In the genomic region with DNA sequence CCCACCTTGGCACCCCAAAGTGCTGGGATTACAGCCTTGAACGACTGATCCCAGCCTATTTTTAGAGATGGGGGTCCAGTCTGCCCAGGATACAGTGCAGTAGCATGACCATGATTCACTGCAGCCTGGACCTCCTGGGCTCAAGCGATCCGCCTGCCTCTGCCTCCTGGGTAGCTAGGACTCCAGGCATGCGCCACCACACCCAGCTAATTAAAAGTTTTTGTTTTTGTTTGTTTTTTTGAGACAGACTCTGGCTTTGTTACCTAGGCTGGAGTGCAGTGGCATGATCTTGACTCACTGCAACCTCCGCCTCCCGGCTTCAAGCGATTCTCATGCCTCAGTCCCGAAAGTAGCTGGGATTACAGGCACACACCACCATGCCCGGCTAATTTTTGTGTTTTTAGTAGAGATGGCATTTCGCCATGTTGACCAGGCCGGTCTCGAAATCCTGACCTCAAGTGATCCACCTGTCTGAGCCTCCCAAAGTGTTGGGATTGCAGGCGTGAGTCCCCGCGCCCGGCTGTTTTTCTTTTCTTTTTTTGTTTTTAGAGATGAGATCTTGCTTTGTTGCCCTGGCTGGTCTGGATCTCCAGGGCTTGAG, we compare ENCODE assay signal across 1 cellular context.
TF ChIP-seq lines count a peak whose summit lies in the region.

No MANE protein-coding gene starts in this region.

TF ChIP-seq in HepG2, 621 proteins besides CTCF, POLR2A, EP300 and RAD21:
- TF ChIP-seq, protein P1, sequence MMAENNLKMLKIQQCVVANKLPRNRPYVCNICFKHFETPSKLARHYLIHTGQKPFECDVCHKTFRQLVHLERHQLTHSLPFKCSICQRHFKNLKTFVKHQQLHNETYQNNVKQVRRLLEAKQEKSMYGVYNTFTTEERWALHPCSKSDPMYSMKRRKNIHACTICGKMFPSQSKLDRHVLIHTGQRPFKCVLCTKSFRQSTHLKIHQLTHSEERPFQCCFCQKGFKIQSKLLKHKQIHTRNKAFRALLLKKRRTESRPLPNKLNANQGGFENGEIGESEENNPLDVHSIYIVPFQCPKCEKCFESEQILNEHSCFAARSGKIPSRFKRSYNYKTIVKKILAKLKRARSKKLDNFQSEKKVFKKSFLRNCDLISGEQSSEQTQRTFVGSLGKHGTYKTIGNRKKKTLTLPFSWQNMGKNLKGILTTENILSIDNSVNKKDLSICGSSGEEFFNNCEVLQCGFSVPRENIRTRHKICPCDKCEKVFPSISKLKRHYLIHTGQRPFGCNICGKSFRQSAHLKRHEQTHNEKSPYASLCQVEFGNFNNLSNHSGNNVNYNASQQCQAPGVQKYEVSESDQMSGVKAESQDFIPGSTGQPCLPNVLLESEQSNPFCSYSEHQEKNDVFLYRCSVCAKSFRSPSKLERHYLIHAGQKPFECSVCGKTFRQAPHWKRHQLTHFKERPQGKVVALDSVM (CRISPR knock-in tag; IDR thresholded peaks at IDR 0.05): peak; percentile 6
- TF ChIP-seq FOSL1 (CRISPR knock-in tag; IDR thresholded peaks at IDR 0.05; ENCODE audit: borderline replicate concordance) (no peak), MXD4 (CRISPR knock-in tag; IDR thresholded peaks at IDR 0.05) (no peak)
